ENCODE assay signal across 3 cellular contexts in genomic region chr1:59672851-59673574, GRCh38.
TF ChIP-seq lines count a peak whose summit lies in the region.

No MANE protein-coding gene starts in this region.

TF ChIP-seq in A549, 52 proteins besides CTCF, POLR2A, EP300 and RAD21:
- peak; percentile 34; the same call in 1 of the 2 replicates for TF ChIP-seq GATA3 (IDR thresholded peaks at IDR 0.05; ENCODE audit: borderline replicate concordance)
- TF ChIP-seq BCL3 (IDR thresholded peaks at IDR 0.05): no peak
- peak; percentile 65 for TF ChIP-seq MAX (IDR thresholded peaks at IDR 0.05)
- TF ChIP-seq HOXA7 (CRISPR knock-in tag; IDR thresholded peaks at IDR 0.05): no peak
- TF ChIP-seq FOSL2 (IDR thresholded peaks at IDR 0.05): no peak
- peak; percentile 65 for TF ChIP-seq FOSL2 (CRISPR knock-in tag; IDR thresholded peaks at IDR 0.05)
- no peak for TF ChIP-seq KDM1A (IDR thresholded peaks at IDR 0.05; ENCODE audit: low read depth)

TF ChIP-seq in IMR-90, 13 proteins besides CTCF, POLR2A, EP300 and RAD21:
- TF ChIP-seq RFX5 (IDR thresholded peaks at IDR 0.05; ENCODE audit: low read depth, low read length): no peak
- TF ChIP-seq CHD1 (IDR thresholded peaks at IDR 0.05; ENCODE audit: low read depth, low read length): no peak
- TF ChIP-seq FOS (IDR thresholded peaks at IDR 0.05; ENCODE audit: low read depth, low read length): peak; percentile 70; the same call in 1 of the 2 replicates
- TF ChIP-seq MAZ (IDR thresholded peaks at IDR 0.05; ENCODE audit: borderline replicate concordance, low read depth, low read length): no peak
- peak; percentile 43; the same call in 1 of the 2 replicates for TF ChIP-seq BHLHE40 (IDR thresholded peaks at IDR 0.05; ENCODE audit: low read depth, low read length)
- TF ChIP-seq, protein P1, sequence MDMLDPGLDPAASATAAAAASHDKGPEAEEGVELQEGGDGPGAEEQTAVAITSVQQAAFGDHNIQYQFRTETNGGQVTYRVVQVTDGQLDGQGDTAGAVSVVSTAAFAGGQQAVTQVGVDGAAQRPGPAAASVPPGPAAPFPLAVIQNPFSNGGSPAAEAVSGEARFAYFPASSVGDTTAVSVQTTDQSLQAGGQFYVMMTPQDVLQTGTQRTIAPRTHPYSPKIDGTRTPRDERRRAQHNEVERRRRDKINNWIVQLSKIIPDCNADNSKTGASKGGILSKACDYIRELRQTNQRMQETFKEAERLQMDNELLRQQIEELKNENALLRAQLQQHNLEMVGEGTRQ (IDR thresholded peaks at IDR 0.05; ENCODE audit: low read depth, low read length): no peak
- TF ChIP-seq RCOR1 (IDR thresholded peaks at IDR 0.05; ENCODE audit: insufficient replicate concordance, low read length): peak; percentile 71

TF ChIP-seq in H1, 55 proteins besides CTCF, POLR2A, EP300 and RAD21:
- TF ChIP-seq TEAD4 (IDR thresholded peaks at IDR 0.05; ENCODE audit: low read depth, low read length): peak; percentile 58; the same call in 1 of the 2 replicates
- no peak for TF ChIP-seq SRF (IDR thresholded peaks at IDR 0.05; ENCODE audit: low read depth, low read length)
- no peak for TF ChIP-seq ASH2L (IDR thresholded peaks at IDR 0.05; ENCODE audit: low read length)
- TF ChIP-seq POLR2AphosphoS5 (IDR thresholded peaks at IDR 0.05; ENCODE audit: low read depth, low read length): no peak
- TF ChIP-seq CHD1 (IDR thresholded peaks at IDR 0.05; ENCODE audit: low read depth, low read length): no peak
- no peak for TF ChIP-seq BACH1 (IDR thresholded peaks at IDR 0.05; ENCODE audit: low read length)
- TF ChIP-seq BCL11A (IDR thresholded peaks at IDR 0.05; ENCODE audit: low read depth in 2 of 2, low read length in 2 of 2): no peak
- peak; percentile 69 for TF ChIP-seq JUND (IDR thresholded peaks at IDR 0.05; ENCODE audit: low read length)
- TF ChIP-seq TAF7 (optimal IDR thresholded peaks at IDR 0.05; ENCODE audit: borderline replicate concordance, low read depth, low read length): no peak
- no peak for TF ChIP-seq EGR1 (IDR thresholded peaks at IDR 0.05; ENCODE audit: borderline replicate concordance, low read depth, low read length)
- no peak for TF ChIP-seq CBX5 (IDR thresholded peaks at IDR 0.05; ENCODE audit: low read depth, low read length)
